Comparison of ENCODE assay signal across 24 cellular contexts in the genomic region with DNA sequence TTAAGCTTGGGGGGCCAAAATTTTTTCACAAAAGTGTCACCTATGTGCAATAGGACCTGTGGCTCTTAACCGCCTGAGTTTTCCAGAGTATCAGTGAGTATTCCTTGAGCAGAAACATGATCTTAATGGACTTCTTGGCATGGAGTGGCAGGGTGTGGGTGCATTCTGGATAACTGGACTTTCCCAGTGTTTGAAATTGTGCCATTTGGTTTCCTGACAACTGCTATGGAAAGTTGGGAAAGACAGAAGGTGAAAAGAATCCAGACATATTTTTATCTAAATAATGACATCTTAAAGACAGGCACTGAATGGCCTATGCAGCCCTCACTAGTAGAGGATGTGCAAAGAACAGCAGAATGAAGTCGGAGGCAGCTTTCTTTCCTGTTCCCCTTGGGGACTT. TPM values are rescaled to one million over a fixed set of nuclear protein-coding genes. Genes with fewer than 3 reads are reported as not detected.
"Had no signal": no experiment of that assay in that cellular context is flagged by ENCODE, and none has a peak within 500 bp of the region (broad histone marks: within the 10 kb centered on the region; RNA-seq: fewer than 3 reads in every experiment).

No MANE protein-coding gene starts in this region.

- ATAC-seq: Panc1 had no signal

- H3K4me1 ChIP-seq: SJCRH30 had no signal

- DNase-seq: activated CD4-positive, alpha-beta memory T cell treated with anti-CD3 and anti-CD28 coated beads for 36 hours; activated CD4-positive, alpha-beta T cell treated with anti-CD3 and anti-CD28 coated beads, Interleukin-2, amount 10 ng/mL, durations not matched to agents 7 days and 5 days; activated CD4-positive, CD25-positive, alpha-beta regulatory T cell; activated naive CD4-positive, alpha-beta T cell treated with anti-CD3 and anti-CD28 coated beads, Interleukin-2, amount 50 U/mL, for 16 hours; activated T-cell treated with anti-CD3 and anti-CD28 coated beads for 4 hours; aorta; caudate nucleus; KBM-7; NCI-H1092; NCI-H1417; NCI-H1930; NCI-H2107; NCI-H526; NCI-H774; OCI-M1; Right ventricle myocardium superior; SJCRH30; SK-N-SH; T-helper 1 cell had no signal

- H3K4me2 ChIP-seq: SK-N-SH had no signal

- H3K4me3 ChIP-seq: breast epithelium, SJCRH30 had no signal

- H3K9me2 ChIP-seq: SK-N-SH had no signal

- H3K27ac ChIP-seq: breast epithelium, RWPE1, SJCRH30, VCaP had no signal

- H3K9ac ChIP-seq: SK-N-SH had no signal

- H3K36me3 ChIP-seq: breast epithelium, SJCRH30 had no signal

- H3K9me3 ChIP-seq: breast epithelium, SJCRH30, SK-N-SH had no signal

- H3K27me3 ChIP-seq: breast epithelium, SJCRH30 had no signal

RNA-seq across cellular contexts. Expression of gene ADTRP, which starts 34.3 kb away (rescaled TPM):
- total RNA-seq: cerebellum, Right ventricle myocardium superior, SJCRH30 had no signal
